Comparison of ENCODE assay signal across 18 cellular contexts in genomic region chr16:52676951-52677350, GRCh38.
"Had no signal": no experiment of that assay in that cellular context is flagged by ENCODE, and none has a peak within 500 bp of the region (broad histone marks: within the 10 kb centered on the region; RNA-seq: fewer than 3 reads in every experiment).

No MANE protein-coding gene starts in this region.

- H3K36me3 ChIP-seq: gastroesophageal sphincter, neutrophil, stomach, thoracic aorta, transverse colon had no signal

- H3K27me3 ChIP-seq: gastroesophageal sphincter, neutrophil, stomach, transverse colon had no signal

- H3K4me1 ChIP-seq: gastroesophageal sphincter, transverse colon had no signal

- H3K9me3 ChIP-seq: neutrophil, stomach, thoracic aorta, transverse colon had no signal

- ATAC-seq: esophagus mucosa; gastroesophageal sphincter; left cardiac atrium; left ventricle myocardium superior; naive thymus-derived CD8-positive, alpha-beta T cell; right cardiac atrium had no signal

- DNase-seq: effector CD4-positive, alpha-beta T cell; endodermal cell; glutamatergic neuron; left cardiac atrium; left ventricle myocardium superior; naive thymus-derived CD8-positive, alpha-beta T cell; right cardiac atrium; small intestine; stimulated activated CD4-positive, alpha-beta T cell treated with anti-CD3 and anti-CD28 coated beads, Interleukin-12 subunit alpha, Interleukin-12 subunit beta, amount 100 ng/mL, for 4 hours; stimulated activated naive CD4-positive, alpha-beta T cell; substantia nigra; transverse colon had no signal

- H3K27ac ChIP-seq: coronary artery, gastroesophageal sphincter, neutrophil, stomach, thoracic aorta, transverse colon had no signal

- H3K4me3 ChIP-seq: coronary artery, gastroesophageal sphincter, stomach, thoracic aorta, transverse colon had no signal
